ENCODE assay signal across 16 cellular contexts in the genomic region with DNA sequence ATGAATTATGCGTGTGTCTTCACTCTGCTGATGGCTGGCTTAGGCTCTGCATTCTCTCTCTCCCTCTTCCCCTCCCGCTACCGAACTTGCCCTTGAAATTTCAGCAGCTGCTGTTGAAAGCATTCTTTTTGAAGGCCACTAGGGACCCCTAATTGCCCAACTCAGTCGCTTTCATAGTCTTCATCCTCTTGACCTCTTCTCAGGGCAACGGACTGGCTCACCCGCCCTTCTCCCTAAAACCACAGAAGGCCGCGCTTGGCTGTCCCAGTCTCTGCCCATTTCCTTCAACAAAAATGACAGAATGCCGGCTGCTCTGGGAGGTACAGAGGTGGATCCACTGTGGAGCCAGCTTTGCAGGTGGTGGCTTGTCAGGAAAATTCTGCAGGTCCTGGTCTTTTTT.
DNase-seq lines count a peak whose midpoint lies in the region; ATAC-seq and TF ChIP-seq lines count a peak whose summit lies in the region.
"Had no signal": no experiment of that assay in that cellular context is flagged by ENCODE, and none has a peak within 500 bp of the region (broad histone marks: within the 10 kb centered on the region; RNA-seq: fewer than 3 reads in every experiment).

No MANE protein-coding gene starts in this region.

- no peak for TF ChIP-seq CTCF in HL-60 (IDR thresholded peaks at IDR 0.05; ENCODE audit: insufficient read depth, low read length)
- no peak for TF ChIP-seq CTCF in fibroblast of mammary gland (conservative IDR thresholded peaks at IDR 0.05; ENCODE audit: control insufficient read depth, insufficient read depth, low read depth, low read length)
- no peak for TF ChIP-seq CTCF in neutrophil (IDR thresholded peaks at IDR 0.05)

- no peaks in the 10 kb centered on the region for H3K36me3 ChIP-seq in neutrophil

- no peak for ATAC-seq in HG03039 (IDR thresholded peaks at IDR 0.05; ENCODE audit: unreplicated experiment)

- H3K4me1 ChIP-seq in neutrophil (ENCODE audit: control insufficient read depth in 1 of 2, insufficient read depth in 1 of 2, low read depth in 1 of 2, low read length in 1 of 2), result peaks cover 47 to 48% of the 10 kb centered on the region in 2 experiments

- DNase-seq in HL-60 (ENCODE audit: low read depth in 1 of 2, low spot score in 1 of 2) (peak; percentile 48 to 74), RPMI8226 (peak; percentile 16), fibroblast of mammary gland (ENCODE audit: low read depth) (peak; percentile 65), NCI-H2081 (lab: John Stamatoyannopoulos, UW) (no peak), NCI-H2196 treated with DMSO at 0.1 percent for 48 hours (lab: John Stamatoyannopoulos, UW; ENCODE audit: unreplicated experiment) (no peak)
- no peak for DNase-seq in activated naive CD4-positive, alpha-beta T cell treated with anti-CD3 and anti-CD28 coated beads, Interleukin-2, amount 10 ng/mL, durations not matched to agents 7 days and 5 days
- DNase-seq: activated B cell treated with CpG ODN at 0.5 μM for 24 hours; activated T-cell treated with anti-CD3 and anti-CD28 coated beads, Interleukin-2, amount 50 U/mL, for 1 hour; effector memory CD4-positive, alpha-beta T cell; hippocampal formation; MM.1S; NCI-H510A treated with DMSO at 0.1 percent for 48 hours; SHP77; stimulated activated naive CD4-positive, alpha-beta T cell treated with Interleukin-2 at 50 U/mL for 16 hours had no signal

- no peak overlapping the region for H3K27ac Mint-ChIP-seq in activated naive CD4-positive, alpha-beta T cell treated with anti-CD3 and anti-CD28 coated beads, Interleukin-2, amount 10 ng/mL, durations not matched to agents 7 days and 5 days
- H3K27ac Mint-ChIP-seq: activated B cell treated with CpG ODN at 0.5 μM for 24 hours had no signal

- H3K36me3 Mint-ChIP-seq in activated naive CD4-positive, alpha-beta T cell treated with anti-CD3 and anti-CD28 coated beads, Interleukin-2, amount 10 ng/mL, durations not matched to agents 7 days and 5 days, result no peaks in the 10 kb centered on the region

- no peaks in the 10 kb centered on the region for H3K27me3 Mint-ChIP-seq in activated naive CD4-positive, alpha-beta T cell treated with anti-CD3 and anti-CD28 coated beads, Interleukin-2, amount 10 ng/mL, durations not matched to agents 7 days and 5 days
- H3K27me3 Mint-ChIP-seq: activated B cell treated with CpG ODN at 0.5 μM for 24 hours had no signal

- no peak overlapping the region for H3K4me3 Mint-ChIP-seq in activated naive CD4-positive, alpha-beta T cell treated with anti-CD3 and anti-CD28 coated beads, Interleukin-2, amount 10 ng/mL, durations not matched to agents 7 days and 5 days
- H3K4me3 Mint-ChIP-seq: activated B cell treated with CpG ODN at 0.5 μM for 24 hours had no signal

- peaks cover 10% of the 10 kb centered on the region for H3K4me1 Mint-ChIP-seq in activated naive CD4-positive, alpha-beta T cell treated with anti-CD3 and anti-CD28 coated beads, Interleukin-2, amount 10 ng/mL, durations not matched to agents 7 days and 5 days

- H3K9me3 Mint-ChIP-seq in activated naive CD4-positive, alpha-beta T cell treated with anti-CD3 and anti-CD28 coated beads, Interleukin-2, amount 10 ng/mL, durations not matched to agents 7 days and 5 days, result no peaks in the 10 kb centered on the region
- H3K9me3 Mint-ChIP-seq: activated B cell treated with CpG ODN at 0.5 μM for 24 hours had no signal

- H3K27ac ChIP-seq in HL-60 (replicated peaks) (peak overlapping the region; percentile 44), neutrophil (peak overlapping the region; percentile 61)

- no peaks in the 10 kb centered on the region for H3K9me3 ChIP-seq in neutrophil

- CTCF ChIA-PET in activated naive CD4-positive, alpha-beta T cell treated with anti-CD3 and anti-CD28 coated beads, Interleukin-2, amount 10 ng/mL, durations not matched to agents 7 days and 5 days (lab: Charles Lee), result interaction anchor here (2.0 to 4.5 kb wide), 2 partner anchors 52 to 66 kb away, joined by 11 to 38 read pairs; a partner anchor contains a TSS

- no peaks in the 10 kb centered on the region for H3K27me3 ChIP-seq in HL-60 (ENCODE audit: insufficient read depth, poor library complexity, severe bottlenecking)
- no peaks in the 10 kb centered on the region for H3K27me3 ChIP-seq in neutrophil

- no peak overlapping the region for H3K4me3 ChIP-seq in HL-60 (replicated peaks; ENCODE audit: insufficient read depth, low read length)
- no peak overlapping the region for H3K4me3 ChIP-seq in fibroblast of mammary gland (ENCODE audit: control insufficient read depth, low read depth, low read length)
- H3K4me3 ChIP-seq in neutrophil (ENCODE audit: low read depth in 1 of 2, low read length in 1 of 2), result peak overlapping the region in 1 of 2 experiments; percentile 13

Comparison
In these comparisons a context has a peak if more than half of its experiments do, and no peak if none do; other contexts are left out.
1. DNase-seq: peak in HL-60 (2 of 2), RPMI8226 (single experiment) and fibroblast of mammary gland (single experiment); none in NCI-H2081 (0 of 2), NCI-H2196 treated with DMSO at 0.1 percent for 48 hours (single experiment) and activated naive CD4-positive, alpha-beta T cell treated with anti-CD3 and anti-CD28 coated beads, Interleukin-2, amount 10 ng/mL, durations not matched to agents 7 days and 5 days (single experiment).